Comparison of ENCODE assay signal across 14 cellular contexts in genomic region chr6:129607581-129608186, GRCh38.
A peak's percentile ranks its signal among the peaks of the same experiment; 100 is the strongest.
DNase-seq lines count a peak whose midpoint lies in the region; FAIRE-seq lines count a peak whose summit lies in the region.
"Had no signal": no experiment of that assay in that cellular context is flagged by ENCODE, and none has a peak within 500 bp of the region (broad histone marks: within the 10 kb centered on the region; RNA-seq: fewer than 3 reads in every experiment).

No MANE protein-coding gene starts in this region.

- intact Hi-C loops in activated T-helper 1 cell treated with anti-CD3 and anti-CD28 coated beads, Interleukin-12 subunit alpha, Interleukin-12 subunit beta, Interleukin-2, Interleukin-4 antibody, amounts not matched to agents 30 ng/mL and 10 ng/mL and 1 ng/mL, durations not matched to agents 14 hours and 24 hours and 36 hours (cut with micrococcal nuclease): no loop called here

- no peak overlapping the region for H3K27ac Mint-ChIP-seq in activated T-helper 1 cell treated with anti-CD3 and anti-CD28 coated beads, Interleukin-12 subunit alpha, Interleukin-12 subunit beta, Interleukin-2, Interleukin-4 antibody, amounts not matched to agents 30 ng/mL and 10 ng/mL and 1 ng/mL, durations not matched to agents 14 hours and 24 hours and 36 hours
- H3K27ac Mint-ChIP-seq: natural killer cell treated with Interleukin-12 subunit alpha and Interleukin-12 subunit beta and Interleukin-15 and Interleukin-18, amount 100 ng/mL, for 72 hours; stimulated activated naive CD8-positive, alpha-beta T cell treated with anti-CD3 and anti-CD28 coated beads, Interleukin-15, amount 100 ng/mL, for 72 hours had no signal

- no peak overlapping the region for H3K27ac ChIP-seq in substantia nigra (ENCODE audit: low read depth, low read length, poor library complexity, severe bottlenecking)
- H3K27ac ChIP-seq: left lung had no signal

- no peaks in the 10 kb centered on the region for H3K27me3 Mint-ChIP-seq in activated T-helper 1 cell treated with anti-CD3 and anti-CD28 coated beads, Interleukin-12 subunit alpha, Interleukin-12 subunit beta, Interleukin-2, Interleukin-4 antibody, amounts not matched to agents 30 ng/mL and 10 ng/mL and 1 ng/mL, durations not matched to agents 14 hours and 24 hours and 36 hours (ENCODE audit: insufficient read depth)
- H3K27me3 Mint-ChIP-seq: natural killer cell treated with Interleukin-12 subunit alpha and Interleukin-12 subunit beta and Interleukin-15 and Interleukin-18, amount 100 ng/mL, for 72 hours; stimulated activated naive CD8-positive, alpha-beta T cell treated with anti-CD3 and anti-CD28 coated beads, Interleukin-15, amount 100 ng/mL, for 72 hours had no signal

- no peaks in the 10 kb centered on the region for H3K9me3 Mint-ChIP-seq in activated T-helper 1 cell treated with anti-CD3 and anti-CD28 coated beads, Interleukin-12 subunit alpha, Interleukin-12 subunit beta, Interleukin-2, Interleukin-4 antibody, amounts not matched to agents 30 ng/mL and 10 ng/mL and 1 ng/mL, durations not matched to agents 14 hours and 24 hours and 36 hours
- H3K9me3 Mint-ChIP-seq: natural killer cell treated with Interleukin-12 subunit alpha and Interleukin-12 subunit beta and Interleukin-15 and Interleukin-18, amount 100 ng/mL, for 72 hours; stimulated activated naive CD8-positive, alpha-beta T cell treated with anti-CD3 and anti-CD28 coated beads, Interleukin-15, amount 100 ng/mL, for 72 hours had no signal

- H3K36me3 Mint-ChIP-seq in activated T-helper 1 cell treated with anti-CD3 and anti-CD28 coated beads, Interleukin-12 subunit alpha, Interleukin-12 subunit beta, Interleukin-2, Interleukin-4 antibody, amounts not matched to agents 30 ng/mL and 10 ng/mL and 1 ng/mL, durations not matched to agents 14 hours and 24 hours and 36 hours (ENCODE audit: low read depth): peaks cover 2% of the 10 kb centered on the region

- peak; percentile 75 for FAIRE-seq in GM19239 (lab: Jason Lieb, UNC)
- FAIRE-seq: bronchial epithelial cell, TTC549 had no signal

- H3K4me1 Mint-ChIP-seq in activated T-helper 1 cell treated with anti-CD3 and anti-CD28 coated beads, Interleukin-12 subunit alpha, Interleukin-12 subunit beta, Interleukin-2, Interleukin-4 antibody, amounts not matched to agents 30 ng/mL and 10 ng/mL and 1 ng/mL, durations not matched to agents 14 hours and 24 hours and 36 hours (ENCODE audit: low read depth): no peaks in the 10 kb centered on the region
- H3K4me1 Mint-ChIP-seq: stimulated activated naive CD8-positive, alpha-beta T cell treated with anti-CD3 and anti-CD28 coated beads, Interleukin-15, amount 100 ng/mL, for 72 hours had no signal

- DNase-seq in GM19239 (ENCODE audit: insufficient read length, low spot score) (no peak), NCI-H1930 (lab: John Stamatoyannopoulos, UW) (peak; percentile 43 to 47), fibroblast of gingiva (ENCODE audit: low read depth) (peak; percentile 80), superior temporal gyrus (ENCODE audit: extremely low spot score) (peak; percentile 42), substantia nigra (lab: John Stamatoyannopoulos, UW) (no peak), NCI-H226 (no peak)
- no peak for DNase-seq in activated T-helper 1 cell treated with anti-CD3 and anti-CD28 coated beads, Interleukin-12 subunit alpha, Interleukin-12 subunit beta, Interleukin-2, Interleukin-4 antibody, amounts not matched to agents 30 ng/mL and 10 ng/mL and 1 ng/mL, durations not matched to agents 14 hours and 24 hours and 36 hours (ENCODE audit: low spot score)
- DNase-seq: activated gamma-delta T cell treated with Interleukin-2 at 50 U/mL for 16 hours; left lung; SHP77 treated with DMSO at 0.1 percent for 48 hours; stimulated activated naive CD8-positive, alpha-beta T cell treated with anti-CD3 and anti-CD28 coated beads, Interleukin-15, amount 100 ng/mL, for 72 hours had no signal

- no peak overlapping the region for H3K4me3 Mint-ChIP-seq in activated T-helper 1 cell treated with anti-CD3 and anti-CD28 coated beads, Interleukin-12 subunit alpha, Interleukin-12 subunit beta, Interleukin-2, Interleukin-4 antibody, amounts not matched to agents 30 ng/mL and 10 ng/mL and 1 ng/mL, durations not matched to agents 14 hours and 24 hours and 36 hours
- H3K4me3 Mint-ChIP-seq: natural killer cell treated with Interleukin-12 subunit alpha and Interleukin-12 subunit beta and Interleukin-15 and Interleukin-18, amount 100 ng/mL, for 72 hours; stimulated activated naive CD8-positive, alpha-beta T cell treated with anti-CD3 and anti-CD28 coated beads, Interleukin-15, amount 100 ng/mL, for 72 hours had no signal

Comparison
In these comparisons a context has a peak if more than half of its experiments do, and no peak if none do; other contexts are left out.
1. DNase-seq: peak in NCI-H1930 (2 of 2), fibroblast of gingiva (single experiment) and superior temporal gyrus (single experiment); none in GM19239 (single experiment), activated T-helper 1 cell treated with anti-CD3 and anti-CD28 coated beads, Interleukin-12 subunit alpha, Interleukin-12 subunit beta, Interleukin-2, Interleukin-4 antibody, amounts not matched to agents 30 ng/mL and 10 ng/mL and 1 ng/mL, durations not matched to agents 14 hours and 24 hours and 36 hours (single experiment), substantia nigra (0 of 49) and NCI-H226 (single experiment).